Comparison of ENCODE assay signal across 1 cellular context in the genomic region with DNA sequence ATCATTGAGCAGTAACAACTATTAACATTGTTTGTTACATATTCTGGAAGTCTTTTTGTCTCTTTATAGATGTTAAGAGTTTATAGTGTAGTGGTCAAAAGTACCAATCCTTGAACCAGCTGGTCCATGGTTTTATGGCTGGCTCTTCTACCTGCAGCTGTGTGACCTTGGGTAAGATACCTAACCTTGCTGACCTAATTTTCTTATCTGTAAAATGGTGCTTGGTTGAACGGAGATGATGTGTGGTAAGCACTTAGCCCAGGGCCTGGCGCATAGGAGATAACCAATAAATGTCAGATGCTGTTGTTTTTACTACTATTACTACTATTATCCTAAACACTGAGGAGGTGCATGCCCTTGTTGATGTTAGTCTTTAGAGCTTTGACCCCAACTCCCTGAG.
TF ChIP-seq lines count a peak whose summit lies in the region.

No MANE protein-coding gene starts in this region.

TF ChIP-seq in K562, 482 proteins besides CTCF, POLR2A, EP300 and RAD21 (continued from another document):
- TF ChIP-seq ZNF398 (CRISPR knock-in tag; IDR thresholded peaks at IDR 0.05) (no peak), CBFA2T3 (IDR thresholded peaks at IDR 0.05) (peak; percentile 59), GATA2 (CRISPR knock-in tag; IDR thresholded peaks at IDR 0.05) (no peak), ZNF609 (CRISPR knock-in tag; IDR thresholded peaks at IDR 0.05; ENCODE audit: borderline replicate concordance) (no peak), CBFA2T2 (conservative IDR thresholded peaks at IDR 0.05) (peak; percentile 26; the same call in 1 of the 2 replicates), ZNF436 (CRISPR knock-in tag; IDR thresholded peaks at IDR 0.05) (no peak), PCBP2 (IDR thresholded peaks at IDR 0.05; ENCODE audit: low read depth, low read length, poor library complexity, severe bottlenecking) (no peak), ZFP36 (IDR thresholded peaks at IDR 0.05; ENCODE audit: low read depth, low read length, partially characterized antibody) (peak; percentile 28), L3MBTL2 (IDR thresholded peaks at IDR 0.05) (no peak), ZNF512 (tag; IDR thresholded peaks at IDR 0.05) (no peak), ELF1 (tag; IDR thresholded peaks at IDR 0.05) (no peak), MXI1 (IDR thresholded peaks at IDR 0.05; ENCODE audit: low read depth, low read length) (no peak), TCFL5 (CRISPR knock-in tag; conservative IDR thresholded peaks at IDR 0.05) (no peak), SRSF3 (IDR thresholded peaks at IDR 0.05; ENCODE audit: insufficient read depth, low read length) (no peak), MCM3 (IDR thresholded peaks at IDR 0.05) (no peak), TEAD4 (IDR thresholded peaks at IDR 0.05; ENCODE audit: low read length) (peak; percentile 33; the same call in 1 of the 2 replicates), TEAD4 (CRISPR knock-in tag; IDR thresholded peaks at IDR 0.05; ENCODE audit: borderline replicate concordance) (no peak), DEAF1 (CRISPR knock-in tag; IDR thresholded peaks at IDR 0.05) (no peak), MCM2 (IDR thresholded peaks at IDR 0.05; ENCODE audit: low read depth) (no peak), BRD4 (IDR thresholded peaks at IDR 0.05) (no peak), KLF16 (IDR thresholded peaks at IDR 0.05) (no peak), MAFG (tag; conservative IDR thresholded peaks at IDR 0.05) (no peak), GABPA (tag; conservative IDR thresholded peaks at IDR 0.05; ENCODE audit: low read depth) (no peak), FIP1L1 (IDR thresholded peaks at IDR 0.05; ENCODE audit: low read depth, low read length, poor library complexity, severe bottlenecking) (no peak), NCOR1 (IDR thresholded peaks at IDR 0.05) (no peak), SREBF1 (IDR thresholded peaks at IDR 0.05; ENCODE audit: borderline replicate concordance, low read depth, low read length) (no peak), HNRNPUL1 (IDR thresholded peaks at IDR 0.05; ENCODE audit: low read length) (no peak), ZNF79 (CRISPR knock-in tag; IDR thresholded peaks at IDR 0.05; ENCODE audit: low read depth) (no peak), STAG1 (CRISPR knock-in tag; IDR thresholded peaks at IDR 0.05; ENCODE audit: borderline replicate concordance) (no peak), KAT2B (IDR thresholded peaks at IDR 0.05; ENCODE audit: low read depth, low read length) (no peak), BHLHE40 (IDR thresholded peaks at IDR 0.05; ENCODE audit: low read length) (no peak), GTF3C2 (IDR thresholded peaks at IDR 0.05; ENCODE audit: borderline replicate concordance, extremely low read depth, insufficient read length) (no peak), RHOXF2B (CRISPR knock-in tag; conservative IDR thresholded peaks at IDR 0.05) (no peak), NFXL1 (CRISPR knock-in tag; IDR thresholded peaks at IDR 0.05) (no peak), SIRT6 (IDR thresholded peaks at IDR 0.05; ENCODE audit: low read depth, low read length) (no peak), RBM25 (IDR thresholded peaks at IDR 0.05; ENCODE audit: low read depth, low read length, severe bottlenecking) (peak; percentile 61)
- TF ChIP-seq, protein P1, sequence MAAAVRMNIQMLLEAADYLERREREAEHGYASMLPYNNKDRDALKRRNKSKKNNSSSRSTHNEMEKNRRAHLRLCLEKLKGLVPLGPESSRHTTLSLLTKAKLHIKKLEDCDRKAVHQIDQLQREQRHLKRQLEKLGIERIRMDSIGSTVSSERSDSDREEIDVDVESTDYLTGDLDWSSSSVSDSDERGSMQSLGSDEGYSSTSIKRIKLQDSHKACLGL (CRISPR knock-in tag; IDR thresholded peaks at IDR 0.05; ENCODE audit: borderline replicate concordance, poor library complexity, severe bottlenecking) = no peak
- TF ChIP-seq, protein P2, sequence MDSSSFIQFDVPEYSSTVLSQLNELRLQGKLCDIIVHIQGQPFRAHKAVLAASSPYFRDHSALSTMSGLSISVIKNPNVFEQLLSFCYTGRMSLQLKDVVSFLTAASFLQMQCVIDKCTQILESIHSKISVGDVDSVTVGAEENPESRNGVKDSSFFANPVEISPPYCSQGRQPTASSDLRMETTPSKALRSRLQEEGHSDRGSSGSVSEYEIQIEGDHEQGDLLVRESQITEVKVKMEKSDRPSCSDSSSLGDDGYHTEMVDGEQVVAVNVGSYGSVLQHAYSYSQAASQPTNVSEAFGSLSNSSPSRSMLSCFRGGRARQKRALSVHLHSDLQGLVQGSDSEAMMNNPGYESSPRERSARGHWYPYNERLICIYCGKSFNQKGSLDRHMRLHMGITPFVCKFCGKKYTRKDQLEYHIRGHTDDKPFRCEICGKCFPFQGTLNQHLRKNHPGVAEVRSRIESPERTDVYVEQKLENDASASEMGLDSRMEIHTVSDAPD (CRISPR knock-in tag; IDR thresholded peaks at IDR 0.05) = no peak
- TF ChIP-seq, protein P3, sequence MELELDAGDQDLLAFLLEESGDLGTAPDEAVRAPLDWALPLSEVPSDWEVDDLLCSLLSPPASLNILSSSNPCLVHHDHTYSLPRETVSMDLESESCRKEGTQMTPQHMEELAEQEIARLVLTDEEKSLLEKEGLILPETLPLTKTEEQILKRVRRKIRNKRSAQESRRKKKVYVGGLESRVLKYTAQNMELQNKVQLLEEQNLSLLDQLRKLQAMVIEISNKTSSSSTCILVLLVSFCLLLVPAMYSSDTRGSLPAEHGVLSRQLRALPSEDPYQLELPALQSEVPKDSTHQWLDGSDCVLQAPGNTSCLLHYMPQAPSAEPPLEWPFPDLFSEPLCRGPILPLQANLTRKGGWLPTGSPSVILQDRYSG (tag; conservative IDR thresholded peaks at IDR 0.05; ENCODE audit: low read depth) = no peak
